In the genomic region with DNA sequence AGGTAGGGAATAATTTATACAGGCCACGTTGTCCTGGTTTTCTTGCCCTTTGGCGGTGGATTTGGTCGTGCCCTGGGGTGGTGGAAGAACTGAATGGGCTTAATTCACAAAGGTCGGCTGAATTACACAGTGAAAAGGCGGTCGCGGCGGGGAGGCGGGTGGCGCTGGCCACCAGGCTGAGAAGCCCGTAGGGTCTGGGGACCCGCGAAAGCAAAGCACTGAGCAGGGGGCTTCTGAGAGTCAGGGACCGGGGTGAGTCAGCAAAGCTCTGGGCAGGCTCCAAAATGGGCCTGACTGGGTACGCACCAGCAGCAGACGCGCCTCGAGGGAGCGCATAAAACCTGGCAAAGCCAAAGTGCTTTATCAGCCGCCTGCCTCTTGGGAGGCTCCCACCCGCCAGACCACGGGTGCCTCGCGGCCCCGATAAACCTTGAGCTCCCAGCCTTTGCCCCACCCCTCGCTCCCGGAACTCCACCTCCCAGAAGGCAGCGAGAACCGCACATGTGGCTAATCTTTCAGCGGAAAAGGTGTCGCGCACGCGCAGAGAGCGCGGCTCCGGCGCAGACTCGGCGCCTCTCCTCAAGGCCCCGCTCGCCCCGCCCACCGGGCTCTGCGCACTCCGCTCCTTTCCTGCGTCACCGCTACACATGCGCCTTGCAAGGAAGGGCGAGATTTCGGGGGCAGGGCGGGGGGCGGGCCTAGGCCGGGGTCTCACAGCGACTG, we compare ENCODE assay signal across 9 cellular contexts. TPM values are rescaled to one million over a fixed set of nuclear protein-coding genes. Genes with fewer than 3 reads are reported as not detected.
DNase-seq lines count a peak whose midpoint lies in the region; ATAC-seq and TF ChIP-seq lines count a peak whose summit lies in the region.
"Had no signal": no experiment of that assay in that cellular context is flagged by ENCODE, and none has a peak within 500 bp of the region (broad histone marks: within the 10 kb centered on the region; RNA-seq: fewer than 3 reads in every experiment).

No MANE protein-coding gene starts in this region.

- DNase-seq in AML-193 (lab: John Stamatoyannopoulos, UW) (peak; percentile 100), NCI-H460 (ENCODE audit: extremely low read depth, low read depth) (peak; percentile 95), chondrocyte (ENCODE audit: low spot score) (peak; percentile 100), kidney epithelial cell (ENCODE audit: low read depth) (peak; percentile 95)
- peak; percentile 99 for DNase-seq in activated CD4-positive, alpha-beta T cell treated with anti-CD3 and anti-CD28 coated beads for 24 hours (ENCODE audit: low read depth in 2 of 2)
- DNase-seq in stimulated activated CD4-positive, alpha-beta T cell treated with anti-CD3 and anti-CD28 coated beads, Interleukin-15, amount 100 ng/mL, for 24 hours: peak; percentile 99

- H3K36me3 Mint-ChIP-seq in chondrocyte (ENCODE audit: low read depth): peaks cover 50% of the 10 kb centered on the region

- H3K4me1 Mint-ChIP-seq in chondrocyte (ENCODE audit: low read depth): peaks cover 38% of the 10 kb centered on the region

- peak overlapping the region; percentile 72 for H3K4me3 ChIP-seq in kidney epithelial cell (ENCODE audit: low read depth, low read length)

- ATAC-seq in HG03432 (IDR thresholded peaks at IDR 0.05; ENCODE audit: unreplicated experiment): peak; percentile 93

- H3K27me3 Mint-ChIP-seq in chondrocyte (ENCODE audit: low read depth): no peaks in the 10 kb centered on the region

- peak overlapping the region; percentile 99 for H3K27ac Mint-ChIP-seq in chondrocyte (ENCODE audit: unreplicated experiment)

- H3K36me3 ChIP-seq in kidney epithelial cell (ENCODE audit: control insufficient read depth, insufficient read depth, low read length): peaks cover 10% of the 10 kb centered on the region

- no peak for TF ChIP-seq CTCF in chondrocyte (IDR thresholded peaks at IDR 0.05)
- TF ChIP-seq CTCF in kidney epithelial cell (IDR thresholded peaks at IDR 0.05; ENCODE audit: insufficient read depth, low read length, poor library complexity, severe bottlenecking): no peak

- H3K27me3 ChIP-seq in kidney epithelial cell (ENCODE audit: control insufficient read depth, insufficient read depth, low read length): no peaks in the 10 kb centered on the region

- TF ChIP-seq POLR2A in GM19193 (IDR thresholded peaks at IDR 0.05; ENCODE audit: extremely low read depth, insufficient read depth, insufficient read length): peak; percentile 75

- H3K9me3 Mint-ChIP-seq in chondrocyte (ENCODE audit: low read depth): no peaks in the 10 kb centered on the region

- H3K4me3 Mint-ChIP-seq in chondrocyte (ENCODE audit: unreplicated experiment): peak overlapping the region; percentile 95

RNA-seq across cellular contexts. Expression of a gene that starts 0.4 kb away (rescaled TPM):
- 21.1 and 25.4 TPM in 2 replicates for total RNA-seq in NCI-H460 (2014; rRNA removed; shearing (Covaris generic))
- polyA plus RNA-seq in NCI-H460 (2014; cell fraction: nucleus; rRNA removed): 49.0 and 68.0 TPM in 2 replicates
- total RNA-seq in chondrocyte (52.8 to 68.9 TPM (median 53.8 TPM) in 3 replicates), kidney epithelial cell (55.7 and 57.9 TPM in 2 replicates)

RNA-seq across cellular contexts. Expression of a gene that starts 11.0 kb away (rescaled TPM):
- total RNA-seq in NCI-H460 (2014; rRNA removed; shearing (Covaris generic)): 110 and 117 TPM in 2 replicates
- polyA plus RNA-seq in NCI-H460 (2014; cell fraction: nucleus; rRNA removed): 119 and 125 TPM in 2 replicates
- 455 to 492 TPM (median 488 TPM) in 3 replicates for total RNA-seq in chondrocyte
- total RNA-seq in kidney epithelial cell: 282 and 297 TPM in 2 replicates

RNA-seq across cellular contexts. Expression of a gene that starts 30.4 kb away (rescaled TPM):
- total RNA-seq in NCI-H460 (2014; rRNA removed; shearing (Covaris generic)): 16.1 and 19.4 TPM in 2 replicates
- polyA plus RNA-seq in NCI-H460 (2014; cell fraction: nucleus; rRNA removed): 48.6 and 70.8 TPM in 2 replicates
- total RNA-seq in chondrocyte (88.1 to 113 TPM (median 102 TPM) in 3 replicates), kidney epithelial cell (51.7 and 61.6 TPM in 2 replicates)

RNA-seq across cellular contexts. Expression of a gene that starts 43.8 kb away (rescaled TPM):
- 0.35 TPM in 1 of 2 replicates, not detected in the other for total RNA-seq in NCI-H460 (2014; rRNA removed; shearing (Covaris generic))
- not detected in 2 replicates for polyA plus RNA-seq in NCI-H460 (2014; cell fraction: nucleus; rRNA removed)
- total RNA-seq in chondrocyte (0.25 TPM in 1 of 3 replicates, not detected in the others), kidney epithelial cell (0.07 TPM in 1 of 2 replicates, not detected in the other)
- total RNA-seq: activated CD8-positive, alpha-beta memory T cell treated with anti-CD3 and anti-CD28 coated beads for 36 hours had no signal

RNA-seq across cellular contexts. Expression of a gene that starts 50.5 kb away (rescaled TPM):
- total RNA-seq in NCI-H460 (2014; rRNA removed; shearing (Covaris generic)): 32.0 and 33.3 TPM in 2 replicates
- 106 and 114 TPM in 2 replicates for polyA plus RNA-seq in NCI-H460 (2014; cell fraction: nucleus; rRNA removed)
- total RNA-seq in chondrocyte (24.0 to 31.8 TPM (median 26.1 TPM) in 3 replicates), kidney epithelial cell (28.8 and 33.8 TPM in 2 replicates)

Comparison
In these comparisons a context has a peak if more than half of its experiments do, and no peak if none do; other contexts are left out.
1. Peak in every context shown above with its lines: DNase-seq, ATAC-seq and H3K4me3 ChIP-seq.